Comparison of ENCODE assay signal across 12 cellular contexts in the genomic region with DNA sequence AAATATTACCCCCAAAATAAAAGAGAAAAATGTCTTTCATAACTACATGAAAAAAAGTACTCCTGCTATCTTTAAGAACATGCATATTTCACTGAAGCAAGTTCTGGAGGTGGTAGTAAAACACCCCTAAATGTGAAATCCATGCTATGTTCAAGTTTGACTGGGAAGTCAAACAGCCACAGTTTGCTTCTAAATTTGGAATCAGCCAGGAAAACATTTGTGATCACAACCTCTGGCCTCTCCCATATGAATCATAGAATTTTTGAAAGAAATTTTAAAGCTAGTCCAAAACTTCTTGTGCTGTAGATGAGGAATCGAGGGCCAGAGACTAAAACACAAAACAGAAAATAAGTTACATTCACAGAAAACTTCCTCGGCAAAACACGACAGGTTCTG. TPM values are rescaled to one million over a fixed set of nuclear protein-coding genes. Genes with fewer than 3 reads are reported as not detected.
DNase-seq lines count a peak whose midpoint lies in the region; ATAC-seq and TF ChIP-seq lines count a peak whose summit lies in the region.
"Had no signal": no experiment of that assay in that cellular context is flagged by ENCODE, and none has a peak within 500 bp of the region (broad histone marks: within the 10 kb centered on the region; RNA-seq: fewer than 3 reads in every experiment).

No MANE protein-coding gene starts in this region.

- ATAC-seq in HG03095 (IDR thresholded peaks at IDR 0.05; ENCODE audit: unreplicated experiment): no peak
- no peak for ATAC-seq in stimulated activated naive CD8-positive, alpha-beta T cell treated with anti-CD3 and anti-CD28 coated beads, Interleukin-15, Interleukin-2, amounts not matched to agents 100 U/mL and 50 U/mL, for 24 hours
- ATAC-seq: T-cell had no signal

- no peak overlapping the region for H3K4me3 ChIP-seq in AG10803 (ENCODE audit: low read length)
- no peak overlapping the region for H3K4me3 ChIP-seq in Peyer's patch
- no peak overlapping the region for H3K4me3 ChIP-seq in parathyroid adenoma (ENCODE audit: low read depth, low read length)
- H3K4me3 ChIP-seq in SJCRH30: no peak overlapping the region

- H3K36me3 ChIP-seq in Peyer's patch (no peaks in the 10 kb centered on the region), parathyroid adenoma (ENCODE audit: control insufficient read depth, insufficient read depth, low read length) (no peaks in the 10 kb centered on the region), SJCRH30 (no peaks in the 10 kb centered on the region)

- DNase-seq in AG10803 (ENCODE audit: low read depth): peak; percentile 27
- DNase-seq in Peyer's patch: no peak
- DNase-seq in fibroblast of gingiva (ENCODE audit: low read depth): peak; percentile 13
- no peak for DNase-seq in effector CD8-positive, alpha-beta T cell (lab: John Stamatoyannopoulos, UW)
- DNase-seq in stimulated activated naive CD8-positive, alpha-beta T cell treated with anti-CD3 and anti-CD28 coated beads, Interleukin-15, Interleukin-2, amounts not matched to agents 100 U/mL and 50 U/mL, for 24 hours: no peak
- DNase-seq in SJCRH30: no peak
- DNase-seq: activated T-cell treated with anti-CD3 and anti-CD28 coated beads, Interleukin-2, amount 50 U/mL, for 1 hour; NCI-H2171 treated with DMSO at 0.1 percent for 48 hours; stimulated activated CD4-positive, alpha-beta T cell treated with anti-CD3 and anti-CD28 coated beads, Interleukin-4, amount 100 ng/mL, for 24 hours; T-cell had no signal

- H3K9me3 ChIP-seq in Peyer's patch (no peaks in the 10 kb centered on the region), parathyroid adenoma (ENCODE audit: control insufficient read depth, low read length) (no peaks in the 10 kb centered on the region), SJCRH30 (replicated peaks) (no peaks in the 10 kb centered on the region)

- peaks cover 0 to 48% (median 8%) of the 10 kb centered on the region in 4 donors for H3K4me1 ChIP-seq in Peyer's patch
- H3K4me1 ChIP-seq in parathyroid adenoma: peaks cover 5% of the 10 kb centered on the region
- peaks cover 26% of the 10 kb centered on the region for H3K4me1 ChIP-seq in SJCRH30

- H3K79me2 ChIP-seq in parathyroid adenoma: peaks cover 3% of the 10 kb centered on the region

- no peaks in the 10 kb centered on the region for H3K27me3 ChIP-seq in Peyer's patch
- H3K27me3 ChIP-seq in parathyroid adenoma (ENCODE audit: control insufficient read depth, insufficient read depth, low read length): no peaks in the 10 kb centered on the region
- H3K27me3 ChIP-seq in SJCRH30: no peaks in the 10 kb centered on the region

- no peak overlapping the region for H2AFZ ChIP-seq in parathyroid adenoma

- H3K27ac ChIP-seq in Peyer's patch (peak overlapping the region; percentile 19 to 92 (median 78)), parathyroid adenoma (peak overlapping the region; percentile 82), SJCRH30 (no peak overlapping the region)

- H3K9ac ChIP-seq in parathyroid adenoma: no peak overlapping the region

- no peak for TF ChIP-seq POLR2A in Peyer's patch (IDR thresholded peaks at IDR 0.05)

- TF ChIP-seq CTCF in AG10803 (conservative IDR thresholded peaks at IDR 0.05; ENCODE audit: low read length) (no peak), Peyer's patch (IDR thresholded peaks at IDR 0.05) (no peak), parathyroid adenoma (IDR thresholded peaks at IDR 0.05) (no peak)

- no peak overlapping the region for H3K4me2 ChIP-seq in parathyroid adenoma (ENCODE audit: low read length)

RNA-seq across cellular contexts. Expression of gene SORT1, which starts 6.6 kb away (rescaled TPM):
- 100 to 1,000 TPM in 2 of 4 donors, 10 to 100 TPM in 2; 24.8 to 124 (median 96.0) TPM for total RNA-seq in Peyer's patch
- total RNA-seq in SJCRH30 (2014; rRNA removed; shearing (Covaris generic)): 36.9 and 41.1 TPM in 2 replicates

RNA-seq across cellular contexts. Expression of gene PSMA5, which starts 35.1 kb away (rescaled TPM):
- 10 to 100 TPM; 29.7 to 69.3 (median 50.4) TPM for total RNA-seq in Peyer's patch
- total RNA-seq in SJCRH30 (2014; rRNA removed; shearing (Covaris generic)): 81.9 and 82.3 TPM in 2 replicates

Comparison
In these comparisons a context has a peak if more than half of its experiments do, and no peak if none do; other contexts are left out.
1. DNase-seq: peak in AG10803 (single experiment) and fibroblast of gingiva (single experiment); none in Peyer's patch (0 of 3), effector CD8-positive, alpha-beta T cell (single experiment), stimulated activated naive CD8-positive, alpha-beta T cell treated with anti-CD3 and anti-CD28 coated beads, Interleukin-15, Interleukin-2, amounts not matched to agents 100 U/mL and 50 U/mL, for 24 hours (single experiment) and SJCRH30 (0 of 2).